8 cellular contexts compared by ENCODE assay signal in genomic region chr22:31495343-31495742, GRCh38. TPM values are rescaled to one million over a fixed set of nuclear protein-coding genes. Genes with fewer than 3 reads are reported as not detected.
DNase-seq lines count a peak whose midpoint lies in the region; ATAC-seq and TF ChIP-seq lines count a peak whose summit lies in the region.

No MANE protein-coding gene starts in this region.

- H3K27ac Mint-ChIP-seq in activated CD4-positive, alpha-beta T cell treated with anti-CD3 and anti-CD28 coated beads for 36 hours: peak overlapping the region; percentile 93
- peak overlapping the region; percentile 90 for H3K27ac Mint-ChIP-seq in activated CD8-positive, alpha-beta T cell treated with anti-CD3 and anti-CD28 coated beads for 36 hours

- intact Hi-C loops in activated CD4-positive, alpha-beta T cell treated with anti-CD3 and anti-CD28 coated beads for 36 hours (cut with DNase I, micrococcal nuclease): loop anchor here in 1 of 2 experiments (5.0 to 10.0 kb wide), 2 partner anchors 283 to 449 kb away; partner anchors contain the start of genes LIMK2 and YWHAH
- intact Hi-C loops in activated CD8-positive, alpha-beta T cell treated with anti-CD3 and anti-CD28 coated beads for 36 hours (cut with micrococcal nuclease): loop anchor here (5.0 kb wide), 1 partner anchor 42 kb away; no protein-coding TSS in a partner anchor
- intact Hi-C loops in stomach (cut with DNase I; ENCODE audit: low total_unique reads): no loop called here

- H3K4me3 ChIP-seq in iPS-11a (ENCODE audit: low read depth, low read length): peak overlapping the region; percentile 81
- peak overlapping the region; percentile 72 to 88 (median 82) for H3K4me3 ChIP-seq in stomach

- peak overlapping the region in 4 of 5 donors; percentile 83 to 89 (median 86) for H3K27ac ChIP-seq in stomach

- no peak for TF ChIP-seq CTCF in activated CD8-positive, alpha-beta T cell treated with anti-CD3 and anti-CD28 coated beads for 36 hours (IDR thresholded peaks at IDR 0.05)
- no peak for TF ChIP-seq CTCF in stomach (IDR thresholded peaks at IDR 0.05)

- H3K9me3 Mint-ChIP-seq in activated CD4-positive, alpha-beta T cell treated with anti-CD3 and anti-CD28 coated beads for 36 hours (ENCODE audit: low read depth): peaks cover 3% of the 10 kb centered on the region
- no peaks in the 10 kb centered on the region for H3K9me3 Mint-ChIP-seq in activated CD8-positive, alpha-beta T cell treated with anti-CD3 and anti-CD28 coated beads for 36 hours

- ATAC-seq in activated CD4-positive, alpha-beta T cell treated with anti-CD3 and anti-CD28 coated beads for 36 hours: no peak
- ATAC-seq in activated CD8-positive, alpha-beta T cell treated with anti-CD3 and anti-CD28 coated beads for 36 hours: no peak

- H3K27me3 Mint-ChIP-seq in activated CD4-positive, alpha-beta T cell treated with anti-CD3 and anti-CD28 coated beads for 36 hours: no peaks in the 10 kb centered on the region
- no peaks in the 10 kb centered on the region for H3K27me3 Mint-ChIP-seq in activated CD8-positive, alpha-beta T cell treated with anti-CD3 and anti-CD28 coated beads for 36 hours

- peaks cover 57% of the 10 kb centered on the region for H3K4me1 Mint-ChIP-seq in activated CD4-positive, alpha-beta T cell treated with anti-CD3 and anti-CD28 coated beads for 36 hours
- H3K4me1 Mint-ChIP-seq in activated CD8-positive, alpha-beta T cell treated with anti-CD3 and anti-CD28 coated beads for 36 hours (ENCODE audit: low read depth): peaks cover 51% of the 10 kb centered on the region

- CTCF ChIA-PET in activated CD4-positive, alpha-beta T cell treated with anti-CD3 and anti-CD28 coated beads for 36 hours (lab: Charles Lee): interaction anchor here (0.6 to 0.9 kb wide), 3 partner anchors 44 to 202 kb away, joined by 3 to 4 read pairs (median 3); partner anchors contain the start of gene PISD
- CTCF ChIA-PET in activated CD8-positive, alpha-beta T cell treated with anti-CD3 and anti-CD28 coated beads for 36 hours (lab: Charles Lee): interaction anchor here (0.8 to 1.0 kb wide), 2 partner anchors 27 to 140 kb away, joined by 3 read pairs; no protein-coding TSS in a partner anchor

- no peaks in the 10 kb centered on the region for H3K36me3 ChIP-seq in stomach

- DNase-seq in activated CD4-positive, alpha-beta T cell treated with anti-CD3 and anti-CD28 coated beads for 36 hours: no peak
- no peak for DNase-seq in activated CD4-positive, alpha-beta T cell treated with anti-CD3 and anti-CD28 coated beads for 4 hours
- DNase-seq in activated CD8-positive, alpha-beta T cell treated with anti-CD3 and anti-CD28 coated beads for 36 hours: no peak
- DNase-seq in stomach: no peak
- DNase-seq in NCI-H82 (lab: John Stamatoyannopoulos, UW): no peak
- DNase-seq in NCI-H1436 treated with DMSO at 0.1 percent for 48 hours (lab: John Stamatoyannopoulos, UW): no peak
- no peak for DNase-seq in DMS 273 (lab: John Stamatoyannopoulos, UW; ENCODE audit: unreplicated experiment)

- no peak for TF ChIP-seq EP300 in stomach (IDR thresholded peaks at IDR 0.05)

- POLR2A ChIA-PET in activated CD4-positive, alpha-beta T cell treated with anti-CD3 and anti-CD28 coated beads for 36 hours (lab: Charles Lee): no interaction called here
- POLR2A ChIA-PET in activated CD8-positive, alpha-beta T cell treated with anti-CD3 and anti-CD28 coated beads for 36 hours (lab: Charles Lee): interaction anchor here (0.7 kb wide), 1 partner anchor 34 kb away, joined by 3 read pairs; no protein-coding TSS in a partner anchor

- peak overlapping the region; percentile 85 for H3K4me3 Mint-ChIP-seq in activated CD4-positive, alpha-beta T cell treated with anti-CD3 and anti-CD28 coated beads for 36 hours
- H3K4me3 Mint-ChIP-seq in activated CD8-positive, alpha-beta T cell treated with anti-CD3 and anti-CD28 coated beads for 36 hours: peak overlapping the region; percentile 96

- H3K4me1 ChIP-seq in stomach: peaks cover 13 to 43% (median 27%) of the 10 kb centered on the region in 4 donors

- H3K9me3 ChIP-seq in stomach: no peaks in the 10 kb centered on the region

- 46 to 61% (median 53%) methylated on average over 15 of the region's 15 CpGs for WGBS in stomach, 5 donors

- peaks cover 37% of the 10 kb centered on the region for H3K36me3 Mint-ChIP-seq in activated CD4-positive, alpha-beta T cell treated with anti-CD3 and anti-CD28 coated beads for 36 hours (ENCODE audit: low read depth)
- peaks cover 36% of the 10 kb centered on the region for H3K36me3 Mint-ChIP-seq in activated CD8-positive, alpha-beta T cell treated with anti-CD3 and anti-CD28 coated beads for 36 hours (ENCODE audit: low read depth)

- TF ChIP-seq POLR2A in stomach (IDR thresholded peaks at IDR 0.05): no peak

- H3K27me3 ChIP-seq in stomach: no peaks in the 10 kb centered on the region

RNA-seq across cellular contexts. Expression of gene SFI1, which starts 1.0 kb away (rescaled TPM):
- total RNA-seq in activated CD4-positive, alpha-beta T cell treated with anti-CD3 and anti-CD28 coated beads for 36 hours: 100 to 1,000 TPM; 221 to 234 TPM
- total RNA-seq in activated CD8-positive, alpha-beta T cell treated with anti-CD3 and anti-CD28 coated beads for 36 hours: 100 to 1,000 TPM; 273 to 274 TPM
- total RNA-seq in stomach: 100 to 1,000 TPM in 1 of 5 donors, 10 to 100 TPM in 4; 28.4 to 194 (median 42.6) TPM
- polyA plus RNA-seq in stomach: 10 to 100 TPM; 11.3 to 23.7 (median 15.1) TPM

RNA-seq across cellular contexts. Expression of gene EIF4ENIF1, which starts 5.7 kb away (rescaled TPM):
- 10 to 100 TPM; 45.4 to 75.0 TPM for total RNA-seq in activated CD4-positive, alpha-beta T cell treated with anti-CD3 and anti-CD28 coated beads for 36 hours
- total RNA-seq in activated CD8-positive, alpha-beta T cell treated with anti-CD3 and anti-CD28 coated beads for 36 hours: 10 to 100 TPM; 50.3 to 50.5 TPM
- total RNA-seq in stomach: 10 to 100 TPM in 4 of 5 donors, 1 to 10 TPM in 1; 7.8 to 32.6 (median 19.3) TPM
- 10 to 100 TPM in 1 of 3 donors, 1 to 10 TPM in 2; 8.0 to 10.2 (median 8.1) TPM for polyA plus RNA-seq in stomach
